ENCODE assay signal across 8 cellular contexts in the genomic region with DNA sequence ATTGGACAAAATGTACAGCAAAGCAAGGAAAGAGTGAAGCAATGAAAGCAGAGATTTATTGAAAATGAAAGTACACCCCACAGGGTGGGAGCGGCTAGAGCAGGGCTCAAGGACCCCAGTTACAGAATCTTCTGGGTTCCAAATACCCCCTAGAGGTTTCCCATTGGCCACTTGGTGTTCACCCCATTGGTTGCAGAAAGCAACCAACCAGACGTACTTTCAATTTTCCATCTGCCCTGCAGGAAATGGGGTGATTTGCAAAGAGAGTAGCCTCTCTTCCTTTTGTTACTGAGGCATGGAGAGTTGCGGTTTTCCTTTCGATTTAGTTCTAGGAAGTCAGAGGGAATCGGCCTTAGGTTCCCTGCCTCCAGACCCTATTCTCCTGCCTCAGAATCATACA. TPM values are rescaled to one million over a fixed set of nuclear protein-coding genes. Genes with fewer than 3 reads are reported as not detected.
DNase-seq lines count a peak whose midpoint lies in the region; ATAC-seq and TF ChIP-seq lines count a peak whose summit lies in the region.

No MANE protein-coding gene starts in this region.

- H3K4me1 Mint-ChIP-seq in activated CD8-positive, alpha-beta T cell treated with anti-CD3 and anti-CD28 coated beads for 36 hours (ENCODE audit: low read depth), result peaks cover 59% of the 10 kb centered on the region

- peak overlapping the region; percentile 93 for H3K27ac Mint-ChIP-seq in activated CD8-positive, alpha-beta T cell treated with anti-CD3 and anti-CD28 coated beads for 36 hours

- peak overlapping the region; percentile 91 for H3K4me3 Mint-ChIP-seq in activated CD8-positive, alpha-beta T cell treated with anti-CD3 and anti-CD28 coated beads for 36 hours

- H3K36me3 Mint-ChIP-seq in activated CD8-positive, alpha-beta T cell treated with anti-CD3 and anti-CD28 coated beads for 36 hours (ENCODE audit: low read depth), result peaks cover 35% of the 10 kb centered on the region

- WGBS in suprapubic skin, result 3% methylated on average over 5 of the region's 5 CpGs

- POLR2A ChIA-PET in activated CD8-positive, alpha-beta T cell treated with anti-CD3 and anti-CD28 coated beads for 36 hours (lab: Charles Lee), result interaction anchor here (0.6 to 1.2 kb wide), 3 partner anchors 10 to 363 kb away, joined by 3 to 9 read pairs (median 4); no protein-coding TSS in a partner anchor

- CTCF ChIA-PET in activated CD8-positive, alpha-beta T cell treated with anti-CD3 and anti-CD28 coated beads for 36 hours (lab: Charles Lee), result interaction anchor here (0.8 to 1.7 kb wide), 6 partner anchors 10 to 33 kb away, joined by 4 to 13 read pairs (median 5); no protein-coding TSS in a partner anchor

- TF ChIP-seq POLR2A in suprapubic skin (IDR thresholded peaks at IDR 0.05), result no peak

- no peaks in the 10 kb centered on the region for H3K27me3 Mint-ChIP-seq in activated CD8-positive, alpha-beta T cell treated with anti-CD3 and anti-CD28 coated beads for 36 hours

- peak overlapping the region; percentile 94 for H3K4me3 ChIP-seq in kidney epithelial cell (ENCODE audit: low read depth, low read length)
- H3K4me3 ChIP-seq in suprapubic skin, result peak overlapping the region; percentile 85

- intact Hi-C loops in activated CD8-positive, alpha-beta T cell treated with anti-CD3 and anti-CD28 coated beads for 36 hours (cut with micrococcal nuclease), result no loop called here

- peak; percentile 19 for ATAC-seq in activated CD8-positive, alpha-beta T cell treated with anti-CD3 and anti-CD28 coated beads for 36 hours
- ATAC-seq in GM18517 (IDR thresholded peaks at IDR 0.05; ENCODE audit: unreplicated experiment), result no peak

- TF ChIP-seq CTCF in activated CD8-positive, alpha-beta T cell treated with anti-CD3 and anti-CD28 coated beads for 36 hours (IDR thresholded peaks at IDR 0.05), result no peak
- TF ChIP-seq CTCF in kidney epithelial cell (IDR thresholded peaks at IDR 0.05; ENCODE audit: insufficient read depth, low read length, poor library complexity, severe bottlenecking) (no peak), suprapubic skin (IDR thresholded peaks at IDR 0.05) (no peak)

- H3K9me3 ChIP-seq in suprapubic skin, result no peaks in the 10 kb centered on the region

- H3K36me3 ChIP-seq in kidney epithelial cell (ENCODE audit: control insufficient read depth, insufficient read depth, low read length), result peaks cover 4% of the 10 kb centered on the region
- peaks cover 10% of the 10 kb centered on the region for H3K36me3 ChIP-seq in suprapubic skin

- DNase-seq in CD1c-positive myeloid dendritic cell (ENCODE audit: extremely low spot score) (peak; percentile 63), HCEC 1CT (peak; percentile 65), kidney epithelial cell (ENCODE audit: low read depth) (no peak), suprapubic skin (ENCODE audit: low spot score in 2 of 2) (peak in 1 of 2 donors; percentile 28), NCI-H82 (lab: John Stamatoyannopoulos, UW) (no peak)
- peak; percentile 55 for DNase-seq in activated CD8-positive, alpha-beta T cell treated with anti-CD3 and anti-CD28 coated beads for 36 hours
- DNase-seq in stimulated activated CD4-positive, alpha-beta T cell treated with anti-CD3 and anti-CD28 coated beads, Interleukin-1b, Interleukin-23, amount 100 ng/mL, for 48 hours, result no peak

- peaks cover 75% of the 10 kb centered on the region for H3K4me1 ChIP-seq in suprapubic skin

- no peaks in the 10 kb centered on the region for H3K9me3 Mint-ChIP-seq in activated CD8-positive, alpha-beta T cell treated with anti-CD3 and anti-CD28 coated beads for 36 hours

- TF ChIP-seq EP300 in suprapubic skin (IDR thresholded peaks at IDR 0.05), result no peak

- no peaks in the 10 kb centered on the region for H3K27me3 ChIP-seq in kidney epithelial cell (ENCODE audit: control insufficient read depth, insufficient read depth, low read length)
- H3K27me3 ChIP-seq in suprapubic skin, result no peaks in the 10 kb centered on the region

- peak overlapping the region; percentile 96 for H3K27ac ChIP-seq in suprapubic skin

RNA-seq across cellular contexts. Expression of a gene that starts 2.4 kb away (rescaled TPM):
- total RNA-seq in activated CD8-positive, alpha-beta T cell treated with anti-CD3 and anti-CD28 coated beads for 36 hours, result 10 to 100 TPM; 48.8 to 49.6 TPM
- total RNA-seq in kidney epithelial cell (94.1 and 146 TPM in 2 replicates), suprapubic skin (100 to 1,000 TPM in 1 of 4 donors, 10 to 100 TPM in 3; 59.2 to 111 (median 82.5) TPM)

RNA-seq across cellular contexts. Expression of a gene that starts 4.8 kb away (rescaled TPM):
- 1 to 10 TPM; 5.2 to 6.5 TPM for total RNA-seq in activated CD8-positive, alpha-beta T cell treated with anti-CD3 and anti-CD28 coated beads for 36 hours
- total RNA-seq in kidney epithelial cell, result 13.6 and 18.3 TPM in 2 replicates
- total RNA-seq in suprapubic skin, result 10 to 100 TPM in 3 of 4 donors, 1 to 10 TPM in 1; 9.7 to 25.3 (median 10.7) TPM

Comparison
In these comparisons a context has a peak if more than half of its experiments do, and no peak if none do; other contexts are left out.
1. DNase-seq: peak in CD1c-positive myeloid dendritic cell (single experiment), HCEC 1CT (single experiment) and activated CD8-positive, alpha-beta T cell treated with anti-CD3 and anti-CD28 coated beads for 36 hours (single experiment); none in kidney epithelial cell (single experiment), NCI-H82 (single experiment) and stimulated activated CD4-positive, alpha-beta T cell treated with anti-CD3 and anti-CD28 coated beads, Interleukin-1b, Interleukin-23, amount 100 ng/mL, for 48 hours (single experiment).